In the genomic region with DNA sequence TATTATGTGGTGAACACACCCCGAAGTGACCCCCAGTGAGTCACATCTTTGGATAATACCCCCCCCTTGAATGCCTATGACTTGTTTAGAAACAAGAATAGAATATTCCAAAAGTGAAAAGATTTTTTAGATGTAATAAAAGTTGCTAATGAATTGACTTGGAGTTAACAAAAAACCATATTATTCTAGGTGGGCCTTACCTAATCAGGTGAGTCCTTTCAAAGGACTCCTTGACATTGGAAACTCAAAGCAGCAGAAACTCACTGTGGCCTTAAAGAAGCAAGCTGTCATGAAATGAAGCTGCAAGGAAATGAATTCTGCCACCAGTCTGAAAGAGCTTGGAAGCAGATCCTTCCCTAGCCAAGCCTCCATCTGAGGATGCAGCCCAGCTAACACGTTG, we compare ENCODE assay signal across 36 cellular contexts. TPM values are rescaled to one million over a fixed set of nuclear protein-coding genes. Genes with fewer than 3 reads are reported as not detected.
"Had no signal": no experiment of that assay in that cellular context is flagged by ENCODE, and none has a peak within 500 bp of the region (broad histone marks: within the 10 kb centered on the region; RNA-seq: fewer than 3 reads in every experiment).

No MANE protein-coding gene starts in this region.

- DNase-seq: Karpas-422, Kasumi-1, MG63, MM.1S, MV-4-11, NCI-H1048, NCI-H1092, NCI-H1092 treated with DMSO at 0.1 percent for 48 hours, NCI-H1105, NCI-H1105 treated with DMSO at 0.1 percent for 48 hours, NCI-H1417, NCI-H1417 treated with DMSO at 0.1 percent for 48 hours, NCI-H1436, NCI-H1436 treated with DMSO at 0.1 percent for 48 hours, NCI-H146, NCI-H1694, NCI-H1694 treated with DMSO at 0.1 percent for 48 hours, NCI-H187, NCI-H187 treated with DMSO at 0.1 percent for 48 hours, NCI-H1930, NCI-H2029, NCI-H2029 treated with DMSO at 0.1 percent for 48 hours, NCI-H2081, NCI-H2081 treated with DMSO at 0.1 percent for 48 hours, NCI-H2107, NCI-H2171, NCI-H2171 treated with DMSO at 0.1 percent for 48 hours, NCI-H2227 treated with DMSO at 0.1 percent for 48 hours, NCI-H226, NCI-H345, NCI-H446, NCI-H446 treated with DMSO at 0.1 percent for 48 hours, NCI-H510A, NCI-H510A treated with DMSO at 0.1 percent for 48 hours, NCI-H524 had no signal

- H3K27me3 ChIP-seq: MG63 had no signal

- H3K4me3 ChIP-seq: MG63 had no signal

- H3K9me3 ChIP-seq: MG63 had no signal

- H3K36me3 ChIP-seq: MG63 had no signal

RNA-seq across cellular contexts. Expression of gene ISL2, which starts 10.9 kb away (rescaled TPM):
- total RNA-seq: MCF 10A had no signal
